Comparison of ENCODE assay signal across 8 cellular contexts in the genomic region with DNA sequence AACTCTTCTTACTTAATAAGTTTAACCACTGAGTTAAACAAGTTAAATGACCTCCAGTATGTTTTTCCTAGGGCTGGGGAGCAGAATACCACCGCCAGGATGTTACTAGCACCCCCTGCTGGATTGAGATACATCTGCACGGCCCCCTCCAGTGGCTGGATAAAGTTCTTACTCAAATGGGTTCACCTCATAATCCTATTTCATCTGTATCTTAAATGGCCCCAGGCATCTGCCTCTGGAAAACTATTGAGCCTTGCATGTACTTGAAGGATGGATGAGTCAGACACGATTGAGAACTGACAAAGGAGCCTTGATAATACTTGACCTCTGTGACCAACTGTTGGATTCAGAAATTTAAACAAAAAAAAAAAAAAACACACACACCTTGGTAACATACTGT.
A peak's percentile ranks its signal among the peaks of the same experiment; 100 is the strongest.
DNase-seq lines count a peak whose midpoint lies in the region; ATAC-seq and TF ChIP-seq lines count a peak whose summit lies in the region.

No MANE protein-coding gene starts in this region.

- 4 to 9% methylated on average over 3 of the region's 3 CpGs for WGBS in esophagus squamous epithelium, 2 donors
- WGBS in tibial nerve, 2 donors, result 11 to 15% methylated on average over 3 of the region's 3 CpGs

- H3K4me3 Mint-ChIP-seq in natural killer cell treated with Interleukin-12 subunit alpha and Interleukin-12 subunit beta and Interleukin-15 and Interleukin-18, amount 100 ng/mL, for 72 hours, result no peak overlapping the region

- H3K9me3 Mint-ChIP-seq in natural killer cell treated with Interleukin-12 subunit alpha and Interleukin-12 subunit beta and Interleukin-15 and Interleukin-18, amount 100 ng/mL, for 72 hours, result no peaks in the 10 kb centered on the region

- H3K4me3 ChIP-seq in esophagus squamous epithelium, result no peak overlapping the region
- H3K4me3 ChIP-seq in tibial nerve, result no peak overlapping the region

- no peaks in the 10 kb centered on the region for H3K36me3 Mint-ChIP-seq in natural killer cell treated with Interleukin-12 subunit alpha and Interleukin-12 subunit beta and Interleukin-15 and Interleukin-18, amount 100 ng/mL, for 72 hours

- H3K27me3 ChIP-seq in esophagus squamous epithelium (no peaks in the 10 kb centered on the region), tibial nerve (no peaks in the 10 kb centered on the region)

- no peak overlapping the region for H3K27ac ChIP-seq in esophagus squamous epithelium
- H3K27ac ChIP-seq in tibial nerve, result no peak overlapping the region

- H3K27ac Mint-ChIP-seq in natural killer cell treated with Interleukin-12 subunit alpha and Interleukin-12 subunit beta and Interleukin-15 and Interleukin-18, amount 100 ng/mL, for 72 hours, result no peak overlapping the region

- TF ChIP-seq EP300 in tibial nerve (IDR thresholded peaks at IDR 0.05), result no peak

- ATAC-seq in GM18870 (IDR thresholded peaks at IDR 0.05; ENCODE audit: unreplicated experiment) (peak; percentile 79), HG03108 (IDR thresholded peaks at IDR 0.05; ENCODE audit: unreplicated experiment) (peak; percentile 92)
- ATAC-seq in natural killer cell treated with Interleukin-12 subunit alpha and Interleukin-12 subunit beta and Interleukin-15 and Interleukin-18, amount 100 ng/mL, for 72 hours, result peak; percentile 71 to 72

- no peak for TF ChIP-seq POLR2A in esophagus squamous epithelium (IDR thresholded peaks at IDR 0.05)
- no peak for TF ChIP-seq POLR2A in tibial nerve (IDR thresholded peaks at IDR 0.05)

- peaks cover 0 to 51% (median 0%) of the 10 kb centered on the region in 3 donors for H3K36me3 ChIP-seq in esophagus squamous epithelium
- peaks cover 0 to 32% (median 0%) of the 10 kb centered on the region in 3 donors for H3K36me3 ChIP-seq in tibial nerve

- intact Hi-C loops in esophagus squamous epithelium (cut with DNase I), result no loop called here

- H3K4me1 ChIP-seq in esophagus squamous epithelium (peaks cover 0 to 18% (median 0%) of the 10 kb centered on the region in 3 donors), tibial nerve (peaks cover 0 to 4% (median 0%) of the 10 kb centered on the region in 4 donors)

- peak; percentile 57 for DNase-seq in Ammon's horn (ENCODE audit: low spot score)
- peak; percentile 51 for DNase-seq in NCI-H748 (lab: John Stamatoyannopoulos, UW; ENCODE audit: unreplicated experiment)
- peak in 2 of 3 experiments; percentile 5 to 34 for DNase-seq in activated CD8-positive, alpha-beta memory T cell treated with anti-CD3 and anti-CD28 coated beads for 48 hours (ENCODE audit: low read depth in 2 of 3, low spot score in 2 of 3)
- no peak for DNase-seq in esophagus squamous epithelium (lab: John Stamatoyannopoulos, UW)
- DNase-seq in natural killer cell treated with Interleukin-12 subunit alpha and Interleukin-12 subunit beta and Interleukin-15 and Interleukin-18, amount 100 ng/mL, for 72 hours (ENCODE audit: low spot score), result no peak
- peak in 1 of 2 donors; percentile 25 for DNase-seq in tibial nerve (ENCODE audit: low spot score in 2 of 2)

- H3K4me1 Mint-ChIP-seq in natural killer cell treated with Interleukin-12 subunit alpha and Interleukin-12 subunit beta and Interleukin-15 and Interleukin-18, amount 100 ng/mL, for 72 hours (ENCODE audit: low read depth in 2 of 2), result peaks cover under 1 to 2% of the 10 kb centered on the region in 2 donors

- H3K9me3 ChIP-seq in esophagus squamous epithelium (no peaks in the 10 kb centered on the region), tibial nerve (no peaks in the 10 kb centered on the region)

- peaks cover 0 to 6% of the 10 kb centered on the region in 2 donors for H3K27me3 Mint-ChIP-seq in natural killer cell treated with Interleukin-12 subunit alpha and Interleukin-12 subunit beta and Interleukin-15 and Interleukin-18, amount 100 ng/mL, for 72 hours

- TF ChIP-seq CTCF in esophagus squamous epithelium (IDR thresholded peaks at IDR 0.05), result peak; percentile 54 to 94 (median 84)
- TF ChIP-seq CTCF in tibial nerve (IDR thresholded peaks at IDR 0.05), result peak; percentile 68 to 79 (median 76)

Comparison
In these comparisons a context has a peak if more than half of its experiments do, and no peak if none do; other contexts are left out.
1. DNase-seq: peak in Ammon's horn (single experiment), NCI-H748 (single experiment) and activated CD8-positive, alpha-beta memory T cell treated with anti-CD3 and anti-CD28 coated beads for 48 hours (2 of 3); none in esophagus squamous epithelium (single experiment) and natural killer cell treated with Interleukin-12 subunit alpha and Interleukin-12 subunit beta and Interleukin-15 and Interleukin-18, amount 100 ng/mL, for 72 hours (single experiment).
2. Peak in every context shown above with its lines, with median percentiles within 50 percentile points of each other: ATAC-seq.